ENCODE assay signal across 16 cellular contexts in the genomic region with DNA sequence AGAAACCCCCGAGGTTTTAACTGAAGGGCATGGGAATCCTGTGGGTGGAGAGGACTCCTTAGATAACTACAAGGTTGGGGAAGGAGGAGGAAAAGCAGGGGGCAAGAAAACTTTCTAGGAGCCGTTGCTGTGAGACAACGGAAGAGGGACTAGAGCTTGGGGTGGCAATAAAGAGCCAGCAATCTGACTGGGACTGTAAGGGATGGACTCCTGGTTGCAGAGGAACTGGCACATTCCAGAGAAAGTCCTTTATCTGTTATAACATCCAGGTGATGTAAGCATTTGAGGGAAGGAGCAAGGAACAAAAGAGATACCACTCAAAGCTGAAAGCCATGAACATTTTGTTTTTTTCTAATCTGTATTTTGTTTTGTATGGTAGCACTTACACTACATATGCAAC.
"Had no signal": no experiment of that assay in that cellular context is flagged by ENCODE, and none has a peak within 500 bp of the region (broad histone marks: within the 10 kb centered on the region; RNA-seq: fewer than 3 reads in every experiment).

No MANE protein-coding gene starts in this region.

- H3K27me3 ChIP-seq: gastrocnemius medialis, left lung, ovary, upper lobe of right lung had no signal

- H3K4me3 Mint-ChIP-seq: memory B cell had no signal

- H3K27me3 Mint-ChIP-seq: activated T-helper 17 cell treated with anti-CD3 and anti-CD28 coated beads, Interleukin-2, amount 50 U/mL, for 72 hours; memory B cell; natural killer cell treated with Interleukin-12 subunit alpha and Interleukin-12 subunit beta and Interleukin-15 and Interleukin-18, amount 100 ng/mL, for 72 hours had no signal

- ATAC-seq: gastrocnemius medialis; left lung; stimulated activated naive CD8-positive, alpha-beta T cell treated with anti-CD3 and anti-CD28 coated beads, Interleukin-15, Interleukin-2, amounts not matched to agents 100 U/mL and 50 U/mL, for 24 hours; upper lobe of right lung had no signal

- H3K9me3 ChIP-seq: gastrocnemius medialis, left lung, ovary, suprapubic skin, upper lobe of right lung had no signal

- H3K27ac Mint-ChIP-seq: memory B cell had no signal

- H3K27ac ChIP-seq: coronary artery, gastrocnemius medialis, left lung, ovary, suprapubic skin, upper lobe of right lung had no signal

- H3K4me1 ChIP-seq: gastrocnemius medialis, left lung, suprapubic skin, upper lobe of right lung had no signal

- DNase-seq: activated CD4-positive, alpha-beta T cell treated with anti-CD3 and anti-CD28 coated beads, Interleukin-2, amount 50 U/mL, for 48 hours; activated CD4-positive, CD25-positive, alpha-beta regulatory T cell; activated CD8-positive, alpha-beta memory T cell treated with anti-CD3 and anti-CD28 coated beads, Interleukin-2, amount 50 U/mL, for 48 hours; caudate nucleus; effector CD8-positive, alpha-beta T cell; gastrocnemius medialis; left lung; ovary; stimulated activated CD4-positive, alpha-beta T cell treated with anti-CD3 and anti-CD28 coated beads, Interleukin-2, amount 100 ng/mL, for 48 hours; stimulated activated naive CD8-positive, alpha-beta T cell treated with anti-CD3 and anti-CD28 coated beads, Interleukin-15, Interleukin-2, amounts not matched to agents 100 U/mL and 50 U/mL, for 24 hours; upper lobe of right lung had no signal

- H3K9me3 Mint-ChIP-seq: activated T-helper 17 cell treated with anti-CD3 and anti-CD28 coated beads, Interleukin-2, amount 50 U/mL, for 72 hours; memory B cell; natural killer cell treated with Interleukin-12 subunit alpha and Interleukin-12 subunit beta and Interleukin-15 and Interleukin-18, amount 100 ng/mL, for 72 hours had no signal

- H3K36me3 Mint-ChIP-seq: memory B cell had no signal
